In genomic region chr9:36037580-36038169, GRCh38 we compare ENCODE assay signal across 8 cellular contexts. TPM values are rescaled to one million over a fixed set of nuclear protein-coding genes. Genes with fewer than 3 reads are reported as not detected.
DNase-seq lines count a peak whose midpoint lies in the region; ATAC-seq and TF ChIP-seq lines count a peak whose summit lies in the region.

No MANE protein-coding gene starts in this region.

- TF ChIP-seq CTCF in BE2C (IDR thresholded peaks at IDR 0.05; ENCODE audit: low read depth, low read length): no peak
- TF ChIP-seq CTCF in WTC11 (IDR thresholded peaks at IDR 0.05): no peak
- no peak for TF ChIP-seq CTCF in fibroblast of villous mesenchyme (IDR thresholded peaks at IDR 0.05; ENCODE audit: insufficient read depth, low read depth, low read length)
- no peak for TF ChIP-seq CTCF in neutrophil (IDR thresholded peaks at IDR 0.05)

- H3K9me3 Mint-ChIP-seq in WTC11: no peaks in the 10 kb centered on the region

- peak overlapping the region; percentile 91 for H3K27ac Mint-ChIP-seq in WTC11

- CTCF ChIA-PET in WTC11 (lab: Charles Lee): interaction anchor here (0.7 to 2.9 kb wide), 9 partner anchors 14 to 479 kb away, joined by 3 to 22 read pairs (median 4); no protein-coding TSS in a partner anchor

- no peak overlapping the region for H3K27ac ChIP-seq in neutrophil

- peaks cover 28% of the 10 kb centered on the region for H3K4me1 Mint-ChIP-seq in WTC11

- H3K4me1 ChIP-seq in BE2C (no peaks in the 10 kb centered on the region), neutrophil (ENCODE audit: control insufficient read depth in 1 of 2, insufficient read depth in 1 of 2, low read depth in 1 of 2, low read length in 1 of 2) (peaks cover 7 to 15% of the 10 kb centered on the region in 2 experiments)

- H3K27me3 ChIP-seq in BE2C (no peaks in the 10 kb centered on the region), neutrophil (peaks cover 57% of the 10 kb centered on the region)

- H3K36me3 ChIP-seq in BE2C (peaks cover 3% of the 10 kb centered on the region; the same call in 1 of the 2 replicates), neutrophil (no peaks in the 10 kb centered on the region)

- no peaks in the 10 kb centered on the region; the same call in 1 of the 2 replicates for H3K27me3 Mint-ChIP-seq in WTC11 (ENCODE audit: low read depth)

- DNase-seq in BE2C (no peak), HCEC 1CT (peak; percentile 32), WTC11 (ENCODE audit: low spot score) (no peak), fibroblast of villous mesenchyme (ENCODE audit: low read depth) (no peak), NCI-H510A treated with DMSO at 0.1 percent for 48 hours (lab: John Stamatoyannopoulos, UW) (no peak)
- DNase-seq in activated CD8-positive, alpha-beta memory T cell treated with anti-CD3 and anti-CD28 coated beads for 24 hours: no peak

- H3K9me3 ChIP-seq in BE2C (no peaks in the 10 kb centered on the region), neutrophil (no peaks in the 10 kb centered on the region)

- no peak for ATAC-seq in WTC11
- no peak for ATAC-seq in HG02571 (IDR thresholded peaks at IDR 0.05; ENCODE audit: unreplicated experiment)

- H3K4me3 ChIP-seq in BE2C (ENCODE audit: low read depth, low read length) (peak overlapping the region; percentile 94), fibroblast of villous mesenchyme (ENCODE audit: low read depth, low read length) (peak overlapping the region; percentile 85), neutrophil (ENCODE audit: low read depth in 1 of 2, low read length in 1 of 2) (peak overlapping the region; percentile 54 to 81)

- POLR2A ChIA-PET in WTC11 (lab: Charles Lee): interaction anchor here (1.7 kb wide), 1 partner anchor 19 kb away, joined by 4 read pairs; no protein-coding TSS in a partner anchor

- H3K4me3 Mint-ChIP-seq in WTC11: peak overlapping the region; percentile 93

- H3K36me3 Mint-ChIP-seq in WTC11: no peaks in the 10 kb centered on the region

TF ChIP-seq in WTC11, 78 proteins besides CTCF, POLR2A, EP300 and RAD21:
- no peak for TF ChIP-seq FOXJ3 (CRISPR knock-in tag; IDR thresholded peaks at IDR 0.05; ENCODE audit: borderline replicate concordance)
- TF ChIP-seq NFATC4 (CRISPR knock-in tag; IDR thresholded peaks at IDR 0.05): no peak
- TF ChIP-seq, protein P1, sequence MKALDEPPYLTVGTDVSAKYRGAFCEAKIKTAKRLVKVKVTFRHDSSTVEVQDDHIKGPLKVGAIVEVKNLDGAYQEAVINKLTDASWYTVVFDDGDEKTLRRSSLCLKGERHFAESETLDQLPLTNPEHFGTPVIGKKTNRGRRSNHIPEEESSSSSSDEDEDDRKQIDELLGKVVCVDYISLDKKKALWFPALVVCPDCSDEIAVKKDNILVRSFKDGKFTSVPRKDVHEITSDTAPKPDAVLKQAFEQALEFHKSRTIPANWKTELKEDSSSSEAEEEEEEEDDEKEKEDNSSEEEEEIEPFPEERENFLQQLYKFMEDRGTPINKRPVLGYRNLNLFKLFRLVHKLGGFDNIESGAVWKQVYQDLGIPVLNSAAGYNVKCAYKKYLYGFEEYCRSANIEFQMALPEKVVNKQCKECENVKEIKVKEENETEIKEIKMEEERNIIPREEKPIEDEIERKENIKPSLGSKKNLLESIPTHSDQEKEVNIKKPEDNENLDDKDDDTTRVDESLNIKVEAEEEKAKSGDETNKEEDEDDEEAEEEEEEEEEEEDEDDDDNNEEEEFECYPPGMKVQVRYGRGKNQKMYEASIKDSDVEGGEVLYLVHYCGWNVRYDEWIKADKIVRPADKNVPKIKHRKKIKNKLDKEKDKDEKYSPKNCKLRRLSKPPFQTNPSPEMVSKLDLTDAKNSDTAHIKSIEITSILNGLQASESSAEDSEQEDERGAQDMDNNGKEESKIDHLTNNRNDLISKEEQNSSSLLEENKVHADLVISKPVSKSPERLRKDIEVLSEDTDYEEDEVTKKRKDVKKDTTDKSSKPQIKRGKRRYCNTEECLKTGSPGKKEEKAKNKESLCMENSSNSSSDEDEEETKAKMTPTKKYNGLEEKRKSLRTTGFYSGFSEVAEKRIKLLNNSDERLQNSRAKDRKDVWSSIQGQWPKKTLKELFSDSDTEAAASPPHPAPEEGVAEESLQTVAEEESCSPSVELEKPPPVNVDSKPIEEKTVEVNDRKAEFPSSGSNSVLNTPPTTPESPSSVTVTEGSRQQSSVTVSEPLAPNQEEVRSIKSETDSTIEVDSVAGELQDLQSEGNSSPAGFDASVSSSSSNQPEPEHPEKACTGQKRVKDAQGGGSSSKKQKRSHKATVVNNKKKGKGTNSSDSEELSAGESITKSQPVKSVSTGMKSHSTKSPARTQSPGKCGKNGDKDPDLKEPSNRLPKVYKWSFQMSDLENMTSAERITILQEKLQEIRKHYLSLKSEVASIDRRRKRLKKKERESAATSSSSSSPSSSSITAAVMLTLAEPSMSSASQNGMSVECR (CRISPR knock-in tag; IDR thresholded peaks at IDR 0.05; ENCODE audit: borderline replicate concordance): 0 out of 2 replicates have a peak, but pooled peaks have one; percentile 2
TF ChIP-seq in WTC11: peak in this region for 1.

RNA-seq across cellular contexts. Expression of gene RECK, which starts 1.0 kb away (rescaled TPM):
- polyA plus RNA-seq in BE2C (2012; ENCODE audit: insufficient read depth, insufficient read length, low read depth): 3.2 TPM
- total RNA-seq in WTC11 (2021): 9.9 to 11.2 TPM (median 10.3 TPM) in 3 replicates
- 30.9 and 32.8 TPM in 2 replicates for total RNA-seq in fibroblast of villous mesenchyme
